8 cellular contexts compared by ENCODE assay signal in genomic region chr12:31073527-31074332, GRCh38. TPM values are rescaled to one million over a fixed set of nuclear protein-coding genes. Genes with fewer than 3 reads are reported as not detected.
A peak's percentile ranks its signal among the peaks of the same experiment; 100 is the strongest.
DNase-seq lines count a peak whose midpoint lies in the region; ATAC-seq, FAIRE-seq and TF ChIP-seq lines count a peak whose summit lies in the region.
"Not testable (repeated sequence)": the region's sequence is repeated elsewhere in the genome, so short reads cannot be mapped to it uniquely, and the experiment has no call there.

TSS of gene DDX11 (plus strand) at chr12:31073860. CDS start at chr12:31078394, 4,534 bp downstream.

- H3K36me3 ChIP-seq in BLaER1: peaks cover 14% of the 10 kb centered on the region
- not testable (repeated sequence) for H3K36me3 ChIP-seq in HepG2 (replicated peaks in 1 of 2; ENCODE audit: control insufficient read depth in 1 of 2, insufficient read depth in 2 of 2, low read length in 2 of 2)

- not testable (repeated sequence) for H3K27me3 Mint-ChIP-seq in activated CD4-positive, alpha-beta T cell treated with anti-CD3 and anti-CD28 coated beads, Interleukin-2, amount 10 ng/mL, durations not matched to agents 24 days and 14 days

- H3K79me2 ChIP-seq in HepG2 (ENCODE audit: insufficient read depth, low read length): peaks cover 19% of the 10 kb centered on the region

- BruUV-seq in HepG2 (replicated peaks; lab: Mats Ljungman, UMichigan): TSS peak; percentile 69

- DNase-seq in NCI-H526 treated with DMSO at 0.1 percent for 48 hours (lab: John Stamatoyannopoulos, UW) (peak; percentile 90), dedifferentiated amniotic fluid mesenchymal stem cell (ENCODE audit: extremely low spot score) (peak; percentile 68), HepG2 (ENCODE audit: low spot score) (peak; percentile 91)
- DNase-seq in activated CD4-positive, alpha-beta T cell treated with anti-CD3 and anti-CD28 coated beads, Interleukin-2, amount 10 ng/mL, durations not matched to agents 24 days and 14 days: peak; percentile 98
- peak; percentile 86 to 91 for DNase-seq in stimulated activated CD4-positive, alpha-beta T cell treated with anti-CD3 and anti-CD28 coated beads, Interleukin-2, amount 100 ng/mL, for 48 hours

- not testable (repeated sequence) for TF ChIP-seq EP300 in HepG2 (IDR thresholded peaks at IDR 0.05; ENCODE audit: low read depth in 2 of 2, low read length in 2 of 2); HepG2 (CRISPR knock-in tag; IDR thresholded peaks at IDR 0.05; ENCODE audit: borderline replicate concordance)

- peaks cover 13% of the 10 kb centered on the region for H3K27me3 ChIP-seq in BLaER1
- not testable (repeated sequence) for H3K27me3 ChIP-seq in HepG2 (ENCODE audit: control insufficient read depth in 1 of 2, insufficient read depth in 2 of 2, low read length in 2 of 2)

- CTCF ChIA-PET in HepG2 (lab: Yijun Ruan, JAX; ENCODE audit: low intra/inter-chr PET ratio, low total read pairs): not testable (repeated sequence)

- not testable (repeated sequence) for FAIRE-seq in HepG2 (lab: Jason Lieb, UNC)

- intact Hi-C loops in activated CD4-positive, alpha-beta T cell treated with anti-CD3 and anti-CD28 coated beads, Interleukin-2, amount 10 ng/mL, durations not matched to agents 24 days and 14 days (cut with micrococcal nuclease): loop anchor here (1.0 to 5.0 kb wide), 6 partner anchors 21 to 1693 kb away; partner anchors contain the start of genes CAPRIN2, ERGIC2 and IPO8
- intact Hi-C loops in HepG2 (cut with micrococcal nuclease; ENCODE audit: unreplicated experiment): not testable (repeated sequence)

- TF ChIP-seq CTCF in HepG2 (CRISPR knock-in tag; IDR thresholded peaks at IDR 0.05): not testable (repeated sequence)

- H3K4me1 Mint-ChIP-seq in activated CD4-positive, alpha-beta T cell treated with anti-CD3 and anti-CD28 coated beads, Interleukin-2, amount 10 ng/mL, durations not matched to agents 24 days and 14 days: peaks cover 24% of the 10 kb centered on the region

- H3K9me3 Mint-ChIP-seq in activated CD4-positive, alpha-beta T cell treated with anti-CD3 and anti-CD28 coated beads, Interleukin-2, amount 10 ng/mL, durations not matched to agents 24 days and 14 days: not testable (repeated sequence)

- H3K27ac Mint-ChIP-seq in activated CD4-positive, alpha-beta T cell treated with anti-CD3 and anti-CD28 coated beads, Interleukin-2, amount 10 ng/mL, durations not matched to agents 24 days and 14 days: peak within 1 kb of the TSS; percentile 98

- not testable (repeated sequence) for TF ChIP-seq RAD21 in HepG2 (CRISPR knock-in tag; IDR thresholded peaks at IDR 0.05)

- peaks cover 12% of the 10 kb centered on the region for H3K9me3 ChIP-seq in BLaER1
- not testable (repeated sequence) for H3K9me3 ChIP-seq in HepG2 (ENCODE audit: low read length)

- H3K4me1 ChIP-seq in BLaER1: peaks cover 23% of the 10 kb centered on the region
- peaks cover 22% of the 10 kb centered on the region for H3K4me1 ChIP-seq in HepG2 (ENCODE audit: insufficient read depth, low read length)

- peak; percentile 64 to 71; a peak in 3 of 4 replicates for TF ChIP-seq POLR2A in HepG2 (IDR thresholded peaks at IDR 0.05; ENCODE audit: insufficient read depth in 1 of 2, low read depth in 2 of 2, low read length in 2 of 2)

- 2% methylated on average over 25 of the region's 58 CpGs for WGBS in HepG2 (ENCODE audit: low lambda C conversion rate)

- POLR2A ChIA-PET in HepG2 (lab: Yijun Ruan, JAX): not testable (repeated sequence)

- H2AFZ ChIP-seq in HepG2 (ENCODE audit: low read length): peak within 1 kb of the TSS; percentile 61

- peak within 1 kb of the TSS; percentile 74 for H3K4me3 ChIP-seq in BLaER1
- H3K4me3 ChIP-seq in HepG2 (replicated peaks in 1 of 3; ENCODE audit: insufficient read depth in 1 of 3, low read depth in 2 of 3, low read length in 3 of 3): peak within 1 kb of the TSS; percentile 58 to 71 (median 63); a peak in 5 of 6 replicates

- H3K27ac ChIP-seq in BLaER1 (peak within 1 kb of the TSS; percentile 84), HepG2 (ENCODE audit: extremely low read length, insufficient read depth, low read length) (peak within 1 kb of the TSS; percentile 82)

- peak within 1 kb of the TSS; percentile 90 for H3K4me3 Mint-ChIP-seq in activated CD4-positive, alpha-beta T cell treated with anti-CD3 and anti-CD28 coated beads, Interleukin-2, amount 10 ng/mL, durations not matched to agents 24 days and 14 days

- H4K20me1 ChIP-seq in BLaER1; HepG2 (ENCODE audit: insufficient read depth, low read length): not testable (repeated sequence)

- ATAC-seq in GM19328 (IDR thresholded peaks at IDR 0.05; ENCODE audit: unreplicated experiment) (peak; percentile 93), HG03469 (IDR thresholded peaks at IDR 0.05; ENCODE audit: unreplicated experiment) (peak; percentile 85), HepG2 (peak; percentile 98)

- peaks cover 14% of the 10 kb centered on the region for H3K36me3 Mint-ChIP-seq in activated CD4-positive, alpha-beta T cell treated with anti-CD3 and anti-CD28 coated beads, Interleukin-2, amount 10 ng/mL, durations not matched to agents 24 days and 14 days (ENCODE audit: low read depth)

- peak within 1 kb of the TSS; percentile 84 for H3K9ac ChIP-seq in BLaER1
- peak within 1 kb of the TSS; percentile 78 for H3K9ac ChIP-seq in HepG2 (ENCODE audit: insufficient read depth, low read depth, low read length)

- in situ Hi-C loops in HepG2 (cut with HindIII; ENCODE audit: extremely low pct_ligation_motif_present, low pct_unique_long_range_greater_than_20kb): not testable (repeated sequence)

- H3K4me2 ChIP-seq in BLaER1 (peak within 1 kb of the TSS; percentile 75), HepG2 (ENCODE audit: low read depth, low read length) (peak within 1 kb of the TSS; percentile 87)

TF ChIP-seq in HepG2, 621 proteins besides CTCF, POLR2A, EP300 and RAD21 (continues in another document):
- not testable (repeated sequence) for TF ChIP-seq NONO (IDR thresholded peaks at IDR 0.05)
- peak; percentile 26; the same call in 1 of the 2 replicates for TF ChIP-seq NONO (CRISPR knock-in tag; conservative IDR thresholded peaks at IDR 0.05)
- TF ChIP-seq DMAP1 (CRISPR knock-in tag; IDR thresholded peaks at IDR 0.05): peak; percentile 89
- TF ChIP-seq, protein P1, sequence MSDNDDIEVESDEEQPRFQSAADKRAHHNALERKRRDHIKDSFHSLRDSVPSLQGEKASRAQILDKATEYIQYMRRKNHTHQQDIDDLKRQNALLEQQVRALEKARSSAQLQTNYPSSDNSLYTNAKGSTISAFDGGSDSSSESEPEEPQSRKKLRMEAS (IDR thresholded peaks at IDR 0.05): peak; percentile 86
- peak; percentile 58; the same call in 1 of the 2 replicates for TF ChIP-seq KDM5A (IDR thresholded peaks at IDR 0.05; ENCODE audit: borderline replicate concordance, low read length)
- peak; percentile 47; the same call in 1 of the 2 replicates for TF ChIP-seq ZNF501 (CRISPR knock-in tag; IDR thresholded peaks at IDR 0.05)
- TF ChIP-seq ZBTB14 (CRISPR knock-in tag; IDR thresholded peaks at IDR 0.05): peak; percentile 14; the same call in 1 of the 2 replicates
- TF ChIP-seq CHD2 (IDR thresholded peaks at IDR 0.05; ENCODE audit: low read depth, low read length): 0 out of 2 replicates have a peak, but pooled peaks have one; percentile 37
- TF ChIP-seq KDM3A (CRISPR knock-in tag; IDR thresholded peaks at IDR 0.05; ENCODE audit: low read depth): 0 out of 2 replicates have a peak, but pooled peaks have one; percentile 22
- peak; percentile 8 for TF ChIP-seq MED8 (CRISPR knock-in tag; IDR thresholded peaks at IDR 0.05; ENCODE audit: insufficient replicate concordance)
- TF ChIP-seq ZNF124 (CRISPR knock-in tag; IDR thresholded peaks at IDR 0.05): peak; percentile 25; the same call in 1 of the 2 replicates
- 0 out of 2 replicates have a peak, but pooled peaks have one; percentile 22 for TF ChIP-seq ZNF138 (CRISPR knock-in tag; IDR thresholded peaks at IDR 0.05; ENCODE audit: low read depth)
- TF ChIP-seq ZBTB42 (CRISPR knock-in tag; IDR thresholded peaks at IDR 0.05): 0 out of 2 replicates have a peak, but pooled peaks have one; percentile 76

RNA-seq across cellular contexts. Expression of gene DDX11, which starts in this region (rescaled TPM):
- 161 and 186 TPM in 2 replicates for total RNA-seq in activated CD4-positive, alpha-beta T cell treated with anti-CD3 and anti-CD28 coated beads, Interleukin-2, amount 10 ng/mL, durations not matched to agents 24 days and 14 days
- total RNA-seq in HepG2 (2016; rRNA removed; fragmentation: Illumina TruSeq; extraction: Trizol): 17.1 and 40.8 TPM in 2 replicates
- 28.6 and 29.4 TPM in 2 replicates for total RNA-seq in HepG2 (2016; cell fraction: cytosol; rRNA removed; fragmentation: Illumina TruSeq; extraction: Trizol; ENCODE audit: low read depth)
- 16.0 and 40.8 TPM in 2 replicates for total RNA-seq in HepG2 (2016; cell fraction: insoluble cytoplasmic fraction; rRNA removed; fragmentation: Illumina TruSeq; extraction: Trizol)
- total RNA-seq in HepG2 (2016; cell fraction: membrane; rRNA removed; fragmentation: Illumina TruSeq; extraction: Trizol): 14.9 and 18.5 TPM in 2 replicates
- 76.9 and 82.6 TPM in 2 replicates for total RNA-seq in HepG2 (2016; cell fraction: nucleus; rRNA removed; fragmentation: Illumina TruSeq; extraction: Trizol)
- 23.9 and 24.2 TPM in 2 replicates for polyA plus RNA-seq in HepG2 (2011; rRNA removed)
- polyA plus RNA-seq in HepG2 (2011; cell fraction: cytosol; rRNA removed): 5.5 and 6.3 TPM in 2 replicates
- polyA plus RNA-seq in HepG2 (2011; cell fraction: nucleus; rRNA removed): 172 and 221 TPM in 2 replicates
- polyA plus RNA-seq in HepG2 (2012): 22.4 and 23.6 TPM in 2 replicates
- 2.2 TPM in 2 replicates for polyA plus RNA-seq in HepG2 (2016; cell fraction: cytosol; fragmentation: Illumina TruSeq; extraction: Trizol; ENCODE audit: low read depth)
- polyA plus RNA-seq in HepG2 (2016; cell fraction: insoluble cytoplasmic fraction; fragmentation: Illumina TruSeq; extraction: Trizol; ENCODE audit: low read depth): 8.7 and 11.8 TPM in 2 replicates
- 2.6 and 3.4 TPM in 2 replicates for polyA plus RNA-seq in HepG2 (2016; cell fraction: membrane; fragmentation: Illumina TruSeq; extraction: Trizol; ENCODE audit: low read depth)
- 133 and 148 TPM in 2 replicates for polyA plus RNA-seq in HepG2 (2016; cell fraction: nucleus; fragmentation: Illumina TruSeq; extraction: Trizol; ENCODE audit: insufficient read depth, low read depth)
- 27.7 and 88.8 TPM in 2 replicates for polyA minus RNA-seq in HepG2 (2011; rRNA and poly(A)+ RNA removed; ENCODE audit: low replicate concordance)
- 6.9 and 7.2 TPM in 2 replicates for polyA minus RNA-seq in HepG2 (2011; cell fraction: cytosol; rRNA and poly(A)+ RNA removed)
- 83.3 and 93.6 TPM in 2 replicates for polyA minus RNA-seq in HepG2 (2011; cell fraction: nucleus; rRNA and poly(A)+ RNA removed)

Comparison
In these comparisons a context has a peak if more than half of its experiments do, and no peak if none do; other contexts are left out.
1. Peak in every context shown above with its lines: DNase-seq, ATAC-seq, H3K4me3 ChIP-seq and H3K27ac ChIP-seq.